17 cellular contexts compared by ENCODE assay signal in genomic region chr10:72349438-72349837, GRCh38.
"Had no signal": no experiment of that assay in that cellular context is flagged by ENCODE, and none has a peak within 500 bp of the region (broad histone marks: within the 10 kb centered on the region; RNA-seq: fewer than 3 reads in every experiment).

No MANE protein-coding gene starts in this region.

- H3K4me3 ChIP-seq: colonic mucosa, neural progenitor cell, ovary, tibial artery had no signal

- H3K9me3 Mint-ChIP-seq: activated CD8-positive, alpha-beta T cell treated with anti-CD3 and anti-CD28 coated beads for 36 hours; activated T-helper 1 cell treated with anti-CD3 and anti-CD28 coated beads, Interleukin-12 subunit alpha, Interleukin-12 subunit beta, Interleukin-2, Interleukin-4 antibody, amounts not matched to agents 30 ng/mL and 10 ng/mL and 1 ng/mL, durations not matched to agents 14 hours and 24 hours and 36 hours; neural progenitor cell had no signal

- H3K27me3 Mint-ChIP-seq: activated CD4-positive, alpha-beta T cell treated with anti-CD3 and anti-CD28 coated beads for 36 hours; activated CD8-positive, alpha-beta T cell treated with anti-CD3 and anti-CD28 coated beads for 36 hours had no signal

- H3K4me3 Mint-ChIP-seq: activated CD4-positive, alpha-beta T cell treated with anti-CD3 and anti-CD28 coated beads for 36 hours; activated CD8-positive, alpha-beta T cell treated with anti-CD3 and anti-CD28 coated beads for 36 hours; activated T-helper 1 cell treated with anti-CD3 and anti-CD28 coated beads, Interleukin-12 subunit alpha, Interleukin-12 subunit beta, Interleukin-2, Interleukin-4 antibody, amounts not matched to agents 30 ng/mL and 10 ng/mL and 1 ng/mL, durations not matched to agents 14 hours and 24 hours and 36 hours; neural progenitor cell had no signal

- DNase-seq: activated CD4-positive, alpha-beta T cell treated with anti-CD3 and anti-CD28 coated beads for 36 hours; activated CD8-positive, alpha-beta memory T cell treated with anti-CD3 and anti-CD28 coated beads, Interleukin-2, amount 50 U/mL, for 48 hours; activated CD8-positive, alpha-beta T cell treated with anti-CD3 and anti-CD28 coated beads for 36 hours; activated naive CD4-positive, alpha-beta T cell treated with Interleukin-2 at 50 U/mL for 16 hours; caudate nucleus; colonic mucosa; ovary; Right ventricle myocardium superior; SK-N-SH; stimulated activated CD4-positive, alpha-beta T cell treated with anti-CD3 and anti-CD28 coated beads, Interleukin-12 subunit alpha, Interleukin-12 subunit beta, amount 100 ng/mL, for 4 hours; stimulated activated CD4-positive, alpha-beta T cell treated with anti-CD3 and anti-CD28 coated beads, Interleukin-2, amount 100 ng/mL, for 24 hours; T-helper 1 cell; tibial artery had no signal

- H3K27ac ChIP-seq: colonic mucosa, epithelial cell of prostate, neural progenitor cell, ovary, tibial artery had no signal

- H3K9me3 ChIP-seq: colonic mucosa, ovary, SK-N-SH, tibial artery had no signal

- ATAC-seq: activated CD4-positive, alpha-beta T cell treated with anti-CD3 and anti-CD28 coated beads for 36 hours; activated CD8-positive, alpha-beta T cell treated with anti-CD3 and anti-CD28 coated beads for 36 hours; left lobe of liver had no signal

- H3K27ac Mint-ChIP-seq: activated CD4-positive, alpha-beta T cell treated with anti-CD3 and anti-CD28 coated beads for 36 hours; activated CD8-positive, alpha-beta T cell treated with anti-CD3 and anti-CD28 coated beads for 36 hours; activated T-helper 1 cell treated with anti-CD3 and anti-CD28 coated beads, Interleukin-12 subunit alpha, Interleukin-12 subunit beta, Interleukin-2, Interleukin-4 antibody, amounts not matched to agents 30 ng/mL and 10 ng/mL and 1 ng/mL, durations not matched to agents 14 hours and 24 hours and 36 hours had no signal

- H3K27me3 ChIP-seq: colonic mucosa, neural progenitor cell, ovary, tibial artery had no signal

- H3K36me3 ChIP-seq: colonic mucosa, neural progenitor cell, ovary had no signal
